In genomic region chr5:67222243-67223033, GRCh38 we compare ENCODE assay signal across 9 cellular contexts. TPM values are rescaled to one million over a fixed set of nuclear protein-coding genes. Genes with fewer than 3 reads are reported as not detected.
A peak's percentile ranks its signal among the peaks of the same experiment; 100 is the strongest.
DNase-seq lines count a peak whose midpoint lies in the region; ATAC-seq and TF ChIP-seq lines count a peak whose summit lies in the region.
"Had no signal": no experiment of that assay in that cellular context is flagged by ENCODE, and none has a peak within 500 bp of the region (broad histone marks: within the 10 kb centered on the region; RNA-seq: fewer than 3 reads in every experiment).

No MANE protein-coding gene starts in this region.

- no peak for TF ChIP-seq CTCF in HFFc6 (IDR thresholded peaks at IDR 0.05)

- H3K27me3 Mint-ChIP-seq in central memory CD8-positive, alpha-beta T cell = no peaks in the 10 kb centered on the region
- H3K27me3 Mint-ChIP-seq in HFFc6 (ENCODE audit: insufficient read depth) = peaks cover 11% of the 10 kb centered on the region

- peak overlapping the region; percentile 96 for H3K27ac Mint-ChIP-seq in central memory CD8-positive, alpha-beta T cell (ENCODE audit: low read depth)
- no peak overlapping the region for H3K27ac Mint-ChIP-seq in HFFc6

- no peaks in the 10 kb centered on the region for H3K9me3 Mint-ChIP-seq in central memory CD8-positive, alpha-beta T cell
- no peaks in the 10 kb centered on the region for H3K9me3 Mint-ChIP-seq in HFFc6

- TF ChIP-seq POLR2A in GM18505 (IDR thresholded peaks at IDR 0.05; ENCODE audit: borderline replicate concordance, extremely low read depth, insufficient read depth, insufficient read length) = no peak

- no peaks in the 10 kb centered on the region for H3K36me3 Mint-ChIP-seq in central memory CD8-positive, alpha-beta T cell (ENCODE audit: insufficient read depth)
- H3K36me3 Mint-ChIP-seq in HFFc6 (ENCODE audit: low read depth) = no peaks in the 10 kb centered on the region

- peak overlapping the region; percentile 66 for H3K4me3 Mint-ChIP-seq in central memory CD8-positive, alpha-beta T cell
- H3K4me3 Mint-ChIP-seq in HFFc6 = no peak overlapping the region

- ATAC-seq in GM18505 (IDR thresholded peaks at IDR 0.05; ENCODE audit: unreplicated experiment) = peak; percentile 33
- peak; percentile 34 for ATAC-seq in GM21381 (IDR thresholded peaks at IDR 0.05; ENCODE audit: unreplicated experiment)
- peak; percentile 31 for ATAC-seq in HG03342 (IDR thresholded peaks at IDR 0.05; ENCODE audit: unreplicated experiment)
- peak; percentile 20 for ATAC-seq in central memory CD8-positive, alpha-beta T cell (replicated peaks; ENCODE audit: extremely low read depth, poor library complexity, severe bottlenecking)

- peaks cover 55% of the 10 kb centered on the region for H3K4me1 Mint-ChIP-seq in central memory CD8-positive, alpha-beta T cell
- H3K4me1 Mint-ChIP-seq in HFFc6 (ENCODE audit: low read depth) = no peaks in the 10 kb centered on the region

- DNase-seq in central memory CD8-positive, alpha-beta T cell (ENCODE audit: low spot score in 2 of 2) = no peak
- no peak for DNase-seq in HFFc6
- DNase-seq in superior temporal gyrus (ENCODE audit: extremely low spot score) = no peak
- DNase-seq in COR-L47 (lab: John Stamatoyannopoulos, UW) = no peak
- no peak for DNase-seq in NCI-H187 treated with DMSO at 0.1 percent for 48 hours (lab: John Stamatoyannopoulos, UW)
- DNase-seq: kidney glomerular epithelial cell had no signal

RNA-seq across cellular contexts. Expression of gene CD180, which starts 25.8 kb away (rescaled TPM):
- not detected for total RNA-seq in HFFc6 (2021; fragmentation: NEBNext Ultra II Directional; extraction: Animal tissue kit (Norgen Biotek cat#: 25700))
